Comparison of ENCODE assay signal across 8 cellular contexts in the genomic region with DNA sequence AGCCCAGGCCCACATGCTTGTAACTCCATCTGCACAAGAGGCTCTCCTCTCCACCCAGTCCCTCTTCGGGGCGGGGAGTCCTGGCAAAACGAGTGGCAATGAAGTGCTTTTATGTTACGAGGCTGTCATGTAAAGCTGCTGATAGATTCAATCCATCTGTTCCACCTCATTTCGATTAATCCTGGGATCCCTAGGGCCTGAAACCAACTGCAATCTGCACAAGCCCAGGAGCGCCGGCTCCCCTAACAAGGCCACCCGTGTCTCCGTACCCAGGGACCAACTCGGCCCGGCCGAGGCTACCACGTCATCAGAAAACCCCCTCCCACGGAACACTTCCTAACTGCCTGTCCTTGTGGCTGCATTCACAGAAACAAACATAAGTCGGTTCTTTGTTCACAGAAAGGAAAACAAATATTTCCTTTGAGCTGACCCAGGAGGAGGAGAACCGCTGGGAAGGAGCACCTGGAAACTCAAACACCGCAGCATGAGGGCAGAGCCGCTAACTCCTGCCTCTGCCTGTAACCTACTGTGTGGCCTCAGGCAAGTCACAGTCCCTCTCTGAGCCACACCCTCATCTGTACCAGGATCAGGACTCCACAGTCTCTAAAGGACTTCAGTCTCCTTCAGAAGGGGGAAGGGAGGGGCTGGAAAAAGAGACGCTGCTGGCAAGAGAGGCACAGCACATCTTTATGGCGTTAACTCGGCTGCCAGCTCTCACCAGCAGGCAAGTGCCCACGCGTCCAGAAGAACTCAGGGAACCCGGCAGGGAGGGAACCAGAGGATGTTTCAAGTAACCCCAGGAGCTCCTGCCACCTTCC.
DNase-seq lines count a peak whose midpoint lies in the region; ATAC-seq, FAIRE-seq and TF ChIP-seq lines count a peak whose summit lies in the region.

No MANE protein-coding gene starts in this region.

- peaks cover 10% of the 10 kb centered on the region; the same call in 1 of the 2 replicates for H3F3A ChIP-seq in OCI-LY1 (ENCODE audit: insufficient read depth, low read length)

- no peaks in the 10 kb centered on the region for H3K9me3 ChIP-seq in OCI-LY1 (ENCODE audit: low read length)

- H3K4me3 Mint-ChIP-seq in dendritic cell treated with granulocyte-macrophage colony-stimulating factor and Interleukin-4, amounts not matched to agents 40 ng/mL and 50 ng/mL, for 4 days: no peak overlapping the region

- peaks cover 8% of the 10 kb centered on the region; the same call in 1 of the 2 replicates for H3K36me3 ChIP-seq in OCI-LY1 (ENCODE audit: insufficient read depth, low read length)

- no peak for ATAC-seq in GM19023 (IDR thresholded peaks at IDR 0.05; ENCODE audit: unreplicated experiment)
- no peak for ATAC-seq in GM18867 (IDR thresholded peaks at IDR 0.05; ENCODE audit: unreplicated experiment)

- no peak overlapping the region for H2AFZ ChIP-seq in OCI-LY1 (ENCODE audit: low read length)

- TF ChIP-seq CTCF in OCI-LY1 (IDR thresholded peaks at IDR 0.05; ENCODE audit: low read length): no peak

- H3K4me1 Mint-ChIP-seq in dendritic cell treated with granulocyte-macrophage colony-stimulating factor and Interleukin-4, amounts not matched to agents 40 ng/mL and 50 ng/mL, for 4 days (ENCODE audit: low read depth): peaks cover 92% of the 10 kb centered on the region

- peaks cover 32% of the 10 kb centered on the region for H3K27me3 Mint-ChIP-seq in dendritic cell treated with granulocyte-macrophage colony-stimulating factor and Interleukin-4, amounts not matched to agents 40 ng/mL and 50 ng/mL, for 4 days

- H3K9me3 Mint-ChIP-seq in dendritic cell treated with granulocyte-macrophage colony-stimulating factor and Interleukin-4, amounts not matched to agents 40 ng/mL and 50 ng/mL, for 4 days: no peaks in the 10 kb centered on the region

- peaks cover 60% of the 10 kb centered on the region for H3K79me2 ChIP-seq in OCI-LY1 (ENCODE audit: insufficient read depth, low read length)

- no peaks in the 10 kb centered on the region for H3K9me2 ChIP-seq in OCI-LY1 (ENCODE audit: low read depth, low read length)

- H3K36me3 Mint-ChIP-seq in dendritic cell treated with granulocyte-macrophage colony-stimulating factor and Interleukin-4, amounts not matched to agents 40 ng/mL and 50 ng/mL, for 4 days (ENCODE audit: low read depth): no peaks in the 10 kb centered on the region

- DNase-seq in GM19239 (ENCODE audit: insufficient read length, low spot score): no peak
- peak; percentile 61 for DNase-seq in stimulated activated CD4-positive, alpha-beta T cell treated with anti-CD3 and anti-CD28 coated beads, Interleukin-4, amount 100 ng/mL, for 1 hour
- no peak for DNase-seq in medulla oblongata (ENCODE audit: extremely low spot score)
- DNase-seq in AG20443 (ENCODE audit: low spot score): no peak

- H3K9ac ChIP-seq in OCI-LY1 (ENCODE audit: low read length): peak overlapping the region; percentile 57

- H4K20me1 ChIP-seq in OCI-LY1 (ENCODE audit: insufficient read depth, low read length): no peaks in the 10 kb centered on the region

- peaks cover 100% of the 10 kb centered on the region for H3K4me1 ChIP-seq in OCI-LY1 (ENCODE audit: insufficient read depth, low read length, severe bottlenecking)

- H3K4me3 ChIP-seq in OCI-LY1 (ENCODE audit: low read depth, low read length, poor library complexity, severe bottlenecking): peak overlapping the region; percentile 50

- intact Hi-C loops in dendritic cell treated with granulocyte-macrophage colony-stimulating factor and Interleukin-4, amounts not matched to agents 40 ng/mL and 50 ng/mL, for 4 days (cut with micrococcal nuclease): no loop called here

- H3K27me3 ChIP-seq in OCI-LY1 (ENCODE audit: insufficient read depth, low read length): no peaks in the 10 kb centered on the region

- peak overlapping the region; percentile 54 for H3K27ac Mint-ChIP-seq in dendritic cell treated with granulocyte-macrophage colony-stimulating factor and Interleukin-4, amounts not matched to agents 40 ng/mL and 50 ng/mL, for 4 days

- H3K27ac ChIP-seq in OCI-LY1 (ENCODE audit: low read depth, low read length, poor library complexity, severe bottlenecking): peak overlapping the region; percentile 99

- H3K4me2 ChIP-seq in OCI-LY1 (ENCODE audit: low read length): peak overlapping the region; percentile 72

- FAIRE-seq in GM19239 (lab: Jason Lieb, UNC): peak; percentile 31
